In genomic region chr16:87723224-87723619, GRCh38 we compare ENCODE assay signal across 8 cellular contexts. TPM values are rescaled to one million over a fixed set of nuclear protein-coding genes. Genes with fewer than 3 reads are reported as not detected.
DNase-seq lines count a peak whose midpoint lies in the region; ATAC-seq, FAIRE-seq and TF ChIP-seq lines count a peak whose summit lies in the region.

No MANE protein-coding gene starts in this region.

- H3K27ac Mint-ChIP-seq in memory B cell, result peak overlapping the region; percentile 47

- DNase-seq in NCI-H2227 (lab: John Stamatoyannopoulos, UW; ENCODE audit: unreplicated experiment) (peak; percentile 87), bronchial epithelial cell (ENCODE audit: low read depth) (peak; percentile 28), memory B cell (ENCODE audit: low spot score in 2 of 2) (peak in 1 of 2 donors; percentile 38), HEK293T (ENCODE audit: extremely low spot score) (no peak)
- no peak for DNase-seq in activated CD4-positive, alpha-beta T cell treated with anti-CD3 and anti-CD28 coated beads, Interleukin-2, amount 50 U/mL, for 4 hours
- DNase-seq in activated effector memory CD4-positive, alpha-beta T cell treated with Interleukin-2 at 50 U/mL for 16 hours, result no peak

- H3K4me1 Mint-ChIP-seq in memory B cell, result peaks cover 19% of the 10 kb centered on the region

- no peaks in the 10 kb centered on the region for H4K20me1 ChIP-seq in BLaER1

- peaks cover 34% of the 10 kb centered on the region for H3K36me3 Mint-ChIP-seq in memory B cell

- H3K27ac ChIP-seq in BLaER1, result peak overlapping the region; percentile 90

- no peak for TF ChIP-seq CTCF in bronchial epithelial cell (IDR thresholded peaks at IDR 0.05; ENCODE audit: insufficient read depth, low read length, severe bottlenecking)

- peaks cover 14% of the 10 kb centered on the region; the same call in 1 of the 2 replicates for H3K9me3 ChIP-seq in BLaER1

- no peak overlapping the region for H3K4me3 Mint-ChIP-seq in memory B cell

- H3K9ac ChIP-seq in BLaER1, result peak overlapping the region; percentile 68

- no peaks in the 10 kb centered on the region for H3K27me3 Mint-ChIP-seq in memory B cell

- H3K4me1 ChIP-seq in BLaER1, result peaks cover 82% of the 10 kb centered on the region

- no peak overlapping the region for H3K4me3 ChIP-seq in BLaER1
- no peak overlapping the region for H3K4me3 ChIP-seq in bronchial epithelial cell (ENCODE audit: low read depth, low read length)

- ATAC-seq in GM21390 (IDR thresholded peaks at IDR 0.05; ENCODE audit: unreplicated experiment), result peak; percentile 54
- peak; percentile 59 for ATAC-seq in memory B cell (ENCODE audit: low read depth)

- peaks cover 46% of the 10 kb centered on the region for H3K36me3 ChIP-seq in BLaER1
- peaks cover 8% of the 10 kb centered on the region for H3K36me3 ChIP-seq in bronchial epithelial cell (ENCODE audit: control insufficient read depth, insufficient read depth, low read length)

- peak overlapping the region; percentile 80 for H3K4me2 ChIP-seq in BLaER1

- H3K9me3 Mint-ChIP-seq in memory B cell, result no peaks in the 10 kb centered on the region

- no peak for FAIRE-seq in bronchial epithelial cell (lab: Jason Lieb, UNC)

- CTCF ChIA-PET in HEK293T (lab: Yijun Ruan, JAX), result no interaction called here

- POLR2A ChIA-PET in HEK293T (lab: Yijun Ruan, JAX), result no interaction called here

- H3K27me3 ChIP-seq in BLaER1 (no peaks in the 10 kb centered on the region), bronchial epithelial cell (ENCODE audit: control insufficient read depth, insufficient read depth, low read length) (no peaks in the 10 kb centered on the region)

TF ChIP-seq in HEK293T, 16 proteins besides CTCF, POLR2A, EP300 and RAD21:
- TF ChIP-seq ELF4 (IDR thresholded peaks at IDR 0.05), result no peak
- TF ChIP-seq FOXA1 (IDR thresholded peaks at IDR 0.05), result no peak
- no peak for TF ChIP-seq LEF1 (IDR thresholded peaks at IDR 0.05; ENCODE audit: borderline replicate concordance)
- TF ChIP-seq FOXK2 (IDR thresholded peaks at IDR 0.05), result no peak
- no peak for TF ChIP-seq CTBP1 (IDR thresholded peaks at IDR 0.05; ENCODE audit: borderline replicate concordance)
- no peak for TF ChIP-seq BHLHE40 (IDR thresholded peaks at IDR 0.05; ENCODE audit: borderline replicate concordance)
- no peak for TF ChIP-seq SUZ12 (IDR thresholded peaks at IDR 0.05)
- TF ChIP-seq ARNT (IDR thresholded peaks at IDR 0.05), result no peak

RNA-seq across cellular contexts. Expression of gene KLHDC4, which starts 42.6 kb away (rescaled TPM):
- total RNA-seq in bronchial epithelial cell, result 27.7 and 30.8 TPM in 2 replicates

Comparison
In these comparisons a context has a peak if more than half of its experiments do, and no peak if none do; other contexts are left out.
1. DNase-seq: peak in NCI-H2227 (single experiment) and bronchial epithelial cell (single experiment); none in activated CD4-positive, alpha-beta T cell treated with anti-CD3 and anti-CD28 coated beads, Interleukin-2, amount 50 U/mL, for 4 hours (0 of 2), activated effector memory CD4-positive, alpha-beta T cell treated with Interleukin-2 at 50 U/mL for 16 hours (single experiment) and HEK293T (single experiment).